9 cellular contexts compared by ENCODE assay signal in the genomic region with DNA sequence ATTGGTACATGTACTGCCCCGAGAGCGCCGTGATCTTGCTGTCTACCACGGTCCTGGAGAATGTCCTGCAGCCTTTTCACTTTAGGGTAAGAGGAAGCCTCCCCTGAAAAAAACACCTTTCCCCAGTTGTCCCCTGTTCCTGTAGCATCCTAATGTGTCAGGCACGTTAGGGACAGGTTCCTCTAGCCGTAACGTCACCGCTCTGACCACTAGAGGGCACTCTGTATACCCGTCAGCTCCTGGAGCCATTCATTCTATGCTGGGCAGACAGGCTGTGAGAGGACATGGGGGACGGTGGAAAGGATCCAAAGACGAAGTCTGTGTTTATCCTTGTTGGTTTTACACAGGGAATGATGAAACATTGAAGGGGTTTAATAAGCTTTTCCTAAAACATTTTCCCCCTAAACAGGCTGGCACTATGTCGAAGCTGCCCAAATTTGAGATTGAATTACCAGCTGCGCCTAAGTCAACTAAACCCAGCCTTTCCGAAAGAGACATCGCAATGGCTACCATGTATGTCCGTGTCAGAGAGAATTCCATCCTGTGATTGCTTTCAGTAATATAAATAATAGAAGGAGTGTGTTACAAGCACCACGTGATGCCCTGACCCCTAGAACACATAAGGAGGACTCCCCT. TPM values are rescaled to one million over a fixed set of nuclear protein-coding genes. Genes with fewer than 3 reads are reported as not detected.
DNase-seq lines count a peak whose midpoint lies in the region; ATAC-seq and TF ChIP-seq lines count a peak whose summit lies in the region.
"Had no signal": no experiment of that assay in that cellular context is flagged by ENCODE, and none has a peak within 500 bp of the region (broad histone marks: within the 10 kb centered on the region; RNA-seq: fewer than 3 reads in every experiment).

No MANE protein-coding gene starts in this region.

- H3K9me2 ChIP-seq in OCI-LY1 (ENCODE audit: low read depth, low read length) = no peaks in the 10 kb centered on the region

- no peaks in the 10 kb centered on the region for H3K27me3 ChIP-seq in OCI-LY1 (ENCODE audit: insufficient read depth, low read length)

- H3K27ac ChIP-seq in OCI-LY1 (ENCODE audit: low read depth, low read length, poor library complexity, severe bottlenecking) = peak overlapping the region; percentile 7
- H3K27ac ChIP-seq: SK-N-MC had no signal

- no peaks in the 10 kb centered on the region for H4K20me1 ChIP-seq in OCI-LY1 (ENCODE audit: insufficient read depth, low read length)

- H3K4me3 ChIP-seq in OCI-LY1 (ENCODE audit: low read depth, low read length, poor library complexity, severe bottlenecking) = no peak overlapping the region
- H3K4me3 ChIP-seq: SK-N-MC had no signal

- peak; percentile 90 to 96 for ATAC-seq in naive B cell (ENCODE audit: low read depth in 2 of 2)
- ATAC-seq in stimulated activated effector memory CD8-positive, alpha-beta T cell treated with anti-CD3 and anti-CD28 coated beads, Interleukin-12 subunit alpha, Interleukin-12 subunit beta, amount 100 ng/mL, for 72 hours = peak; percentile 98

- no peak overlapping the region for H2AFZ ChIP-seq in OCI-LY1 (ENCODE audit: low read length)

- H3F3A ChIP-seq in OCI-LY1 (ENCODE audit: insufficient read depth, low read length) = no peaks in the 10 kb centered on the region

- no peaks in the 10 kb centered on the region for H3K27me3 Mint-ChIP-seq in naive B cell

- peaks cover 15 to 35% (median 25%) of the 10 kb centered on the region in 3 donors for H3K4me1 Mint-ChIP-seq in naive B cell
- peaks cover 13% of the 10 kb centered on the region for H3K4me1 Mint-ChIP-seq in stimulated activated effector memory CD8-positive, alpha-beta T cell treated with anti-CD3 and anti-CD28 coated beads, Interleukin-12 subunit alpha, Interleukin-12 subunit beta, amount 100 ng/mL, for 72 hours

- H3K9me3 Mint-ChIP-seq in naive B cell = no peaks in the 10 kb centered on the region
- H3K9me3 Mint-ChIP-seq in stimulated activated effector memory CD8-positive, alpha-beta T cell treated with anti-CD3 and anti-CD28 coated beads, Interleukin-12 subunit alpha, Interleukin-12 subunit beta, amount 100 ng/mL, for 72 hours = no peaks in the 10 kb centered on the region

- H3K4me2 ChIP-seq in OCI-LY1 (ENCODE audit: low read length) = no peak overlapping the region

- H3K36me3 ChIP-seq in OCI-LY1 (ENCODE audit: insufficient read depth, low read length) = peaks cover 74% of the 10 kb centered on the region

- no peaks in the 10 kb centered on the region for H3K9me3 ChIP-seq in OCI-LY1 (ENCODE audit: low read length)

- DNase-seq in COLO668 (lab: John Stamatoyannopoulos, UW; ENCODE audit: unreplicated experiment) (peak; percentile 78), GM20000 (ENCODE audit: low spot score) (peak; percentile 72), HUDEP-2 (lab: John Stamatoyannopoulos, UW; ENCODE audit: unreplicated experiment in 76 of 76) (peak in 72 of 76 experiments; percentile 1 to 87 (median 58)), activated T-cell treated with anti-CD3 and anti-CD28 coated beads for 1 hour (ENCODE audit: low read depth) (peak; percentile 62), erythroblast (lab: John Stamatoyannopoulos, UW) (peak; percentile 82 to 92), naive B cell (peak; percentile 66)
- DNase-seq in stimulated activated effector memory CD8-positive, alpha-beta T cell treated with anti-CD3 and anti-CD28 coated beads, Interleukin-12 subunit alpha, Interleukin-12 subunit beta, amount 100 ng/mL, for 72 hours (ENCODE audit: low spot score in 2 of 2) = peak; percentile 62 to 84

- no peak overlapping the region for H3K4me3 Mint-ChIP-seq in naive B cell
- no peak overlapping the region for H3K4me3 Mint-ChIP-seq in stimulated activated effector memory CD8-positive, alpha-beta T cell treated with anti-CD3 and anti-CD28 coated beads, Interleukin-12 subunit alpha, Interleukin-12 subunit beta, amount 100 ng/mL, for 72 hours

- peaks cover 14% of the 10 kb centered on the region in 2 donors for H3K36me3 Mint-ChIP-seq in naive B cell
- peaks cover 100% of the 10 kb centered on the region for H3K36me3 Mint-ChIP-seq in stimulated activated effector memory CD8-positive, alpha-beta T cell treated with anti-CD3 and anti-CD28 coated beads, Interleukin-12 subunit alpha, Interleukin-12 subunit beta, amount 100 ng/mL, for 72 hours

- no peak overlapping the region for H3K9ac ChIP-seq in OCI-LY1 (ENCODE audit: low read length)

- TF ChIP-seq CTCF in GM20000 (IDR thresholded peaks at IDR 0.05; ENCODE audit: extremely low read depth, missing control alignments) (peak; percentile 86), OCI-LY1 (IDR thresholded peaks at IDR 0.05; ENCODE audit: low read length) (peak; percentile 94)

- TF ChIP-seq POLR2A in erythroblast (IDR thresholded peaks at IDR 0.05; ENCODE audit: low read length) = no peak

- H3K79me2 ChIP-seq in OCI-LY1 (ENCODE audit: insufficient read depth, low read length) = no peaks in the 10 kb centered on the region

- H3K27ac Mint-ChIP-seq in naive B cell = peak overlapping the region; percentile 36 to 89 (median 56)
- peak overlapping the region; percentile 20 for H3K27ac Mint-ChIP-seq in stimulated activated effector memory CD8-positive, alpha-beta T cell treated with anti-CD3 and anti-CD28 coated beads, Interleukin-12 subunit alpha, Interleukin-12 subunit beta, amount 100 ng/mL, for 72 hours

- H3K4me1 ChIP-seq in OCI-LY1 (ENCODE audit: insufficient read depth, low read length, severe bottlenecking) = no peaks in the 10 kb centered on the region

RNA-seq across cellular contexts. Expression of a gene that starts 12.7 kb away (rescaled TPM):
- 10 to 100 TPM; 40.1 to 98.1 (median 88.1) TPM for polyA plus RNA-seq in naive B cell (ENCODE audit: low read depth in 6 of 6)
